1 cellular context compared by ENCODE assay signal in the genomic region with DNA sequence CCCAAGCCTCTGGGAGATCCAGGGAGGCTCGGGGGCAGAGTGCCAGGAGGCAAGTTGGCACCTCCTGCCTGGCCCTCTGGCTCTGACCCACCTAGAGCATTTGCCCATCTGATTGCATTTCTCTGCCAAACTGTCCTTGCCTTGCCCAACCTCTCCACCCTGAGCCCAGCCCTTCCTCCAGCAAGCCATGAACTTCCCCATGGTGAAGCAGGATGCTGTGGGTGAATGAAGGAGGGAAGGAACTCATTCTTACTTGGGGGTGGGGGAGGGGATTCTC.
TF ChIP-seq lines count a peak whose summit lies in the region.

No MANE protein-coding gene starts in this region.

TF ChIP-seq in HepG2, 621 proteins besides CTCF, POLR2A, EP300 and RAD21:
- TF ChIP-seq ESRRA (CRISPR knock-in tag; IDR thresholded peaks at IDR 0.05; ENCODE audit: low read depth): no peak
- no peak for TF ChIP-seq IKZF5 (CRISPR knock-in tag; IDR thresholded peaks at IDR 0.05)
- TF ChIP-seq ZNF232 (CRISPR knock-in tag; IDR thresholded peaks at IDR 0.05; ENCODE audit: borderline replicate concordance): no peak
